8 cellular contexts compared by ENCODE assay signal in genomic region chr12:63917864-63918742, GRCh38.
A peak's percentile ranks its signal among the peaks of the same experiment; 100 is the strongest.
DNase-seq lines count a peak whose midpoint lies in the region; FAIRE-seq and TF ChIP-seq lines count a peak whose summit lies in the region.

No MANE protein-coding gene starts in this region.

- H3K27ac Mint-ChIP-seq in immature natural killer cell, result no peak overlapping the region

- no peaks in the 10 kb centered on the region for H3K4me1 Mint-ChIP-seq in immature natural killer cell

- DNase-seq in DMS79 treated with DMSO at 0.1 percent for 48 hours (lab: John Stamatoyannopoulos, UW), result peak; percentile 24
- peak; percentile 19 for DNase-seq in H54 (ENCODE audit: insufficient read length, low spot score)
- peak; percentile 59 for DNase-seq in NCI-H510A treated with DMSO at 0.1 percent for 48 hours (lab: John Stamatoyannopoulos, UW)
- DNase-seq in epithelial cell of prostate (ENCODE audit: low read depth, low spot score), result peak; percentile 89
- peak; percentile 33 for DNase-seq in retina
- DNase-seq in activated CD4-positive, alpha-beta T cell treated with anti-CD3 and anti-CD28 coated beads, Interleukin-2, amount 50 U/mL, for 4 hours, result no peak
- no peak for DNase-seq in RKO (ENCODE audit: low spot score)
- no peak for DNase-seq in immature natural killer cell

- H3K27me3 Mint-ChIP-seq in immature natural killer cell (ENCODE audit: low read depth in 3 of 3), result peaks cover 0 to 4% (median 2%) of the 10 kb centered on the region in 3 donors

- no peak overlapping the region for H3K4me3 Mint-ChIP-seq in immature natural killer cell

- peak overlapping the region; percentile 99 for H3K27ac ChIP-seq in epithelial cell of prostate

- peaks cover 0 to 2% (median 0%) of the 10 kb centered on the region in 6 donors for H3K9me3 Mint-ChIP-seq in immature natural killer cell

- H3K36me3 Mint-ChIP-seq in immature natural killer cell, result no peaks in the 10 kb centered on the region

- peak; percentile 95 for FAIRE-seq in H54 (lab: Jason Lieb, UNC)

- no peak for TF ChIP-seq POLR2A in H54 (IDR thresholded peaks at IDR 0.05; ENCODE audit: low read depth, low read length)

Comparison
In these comparisons a context has a peak if more than half of its experiments do, and no peak if none do; other contexts are left out.
1. DNase-seq: peak in DMS79 treated with DMSO at 0.1 percent for 48 hours (single experiment), H54 (single experiment), NCI-H510A treated with DMSO at 0.1 percent for 48 hours (single experiment), epithelial cell of prostate (single experiment) and retina (single experiment); none in activated CD4-positive, alpha-beta T cell treated with anti-CD3 and anti-CD28 coated beads, Interleukin-2, amount 50 U/mL, for 4 hours (0 of 2), RKO (single experiment) and immature natural killer cell (0 of 3).